In the genomic region with DNA sequence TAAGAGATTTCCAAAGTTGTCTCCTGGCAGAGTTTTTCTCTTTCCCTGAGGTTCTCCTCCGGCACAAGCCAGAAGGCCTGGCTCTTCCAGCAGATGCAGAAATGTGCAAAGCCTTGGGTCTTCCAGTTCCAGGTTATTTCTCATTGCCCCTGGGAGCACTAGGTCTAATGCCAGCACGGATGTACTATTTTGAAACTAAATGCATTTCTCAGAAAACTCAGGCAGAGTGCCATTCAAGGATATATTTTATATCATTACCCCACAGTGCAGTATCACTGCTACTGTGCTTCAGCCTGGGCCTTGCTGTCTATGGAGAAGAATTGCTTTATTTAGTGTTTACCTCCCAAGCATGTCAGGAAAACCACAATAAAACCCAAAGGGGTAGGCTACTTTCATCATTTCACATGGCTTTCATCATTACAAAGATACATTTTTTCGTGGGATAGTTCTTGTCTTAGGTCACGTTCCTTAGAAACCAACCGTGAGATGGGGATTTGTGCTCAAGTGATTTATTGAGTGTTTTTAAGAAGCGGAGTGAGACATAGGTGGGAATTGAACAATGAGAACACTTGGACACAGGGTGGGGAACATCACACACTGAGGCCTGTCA, we compare ENCODE assay signal across 20 cellular contexts.
"Had no signal": no experiment of that assay in that cellular context is flagged by ENCODE, and none has a peak within 500 bp of the region (broad histone marks: within the 10 kb centered on the region; RNA-seq: fewer than 3 reads in every experiment).

No MANE protein-coding gene starts in this region.

- DNase-seq: activated CD4-positive, alpha-beta T cell treated with anti-CD3 and anti-CD28 coated beads for 1 hour; activated effector memory CD4-positive, alpha-beta T cell treated with anti-CD3 and anti-CD28 coated beads, Interleukin-2, amount 50 U/mL, for 16 hours; activated T-cell treated with anti-CD3 and anti-CD28 coated beads, Interleukin-2, amount 50 U/mL, for 72 hours; amniotic stem cell; central memory CD4-positive, alpha-beta T cell; dorsolateral prefrontal cortex; endodermal cell; lower lobe of right lung; retina; small intestine; stimulated activated CD4-positive, alpha-beta T cell treated with anti-CD3 and anti-CD28 coated beads, Interleukin-4, amount 100 ng/mL, for 1 hour; stimulated activated naive CD8-positive, alpha-beta T cell treated with anti-CD3 and anti-CD28 coated beads, Interleukin-15, amount 100 ng/mL, for 72 hours; T-helper 17 cell; upper lobe of right lung; WERI-Rb-1 had no signal

- H3K4me3 ChIP-seq: body of pancreas, dorsolateral prefrontal cortex, hepatocyte, lower lobe of right lung, thoracic aorta, upper lobe of right lung had no signal

- H3K9me3 ChIP-seq: body of pancreas had no signal

- H3K27ac ChIP-seq: body of pancreas, dorsolateral prefrontal cortex, epithelial cell of prostate, hepatocyte, lower lobe of right lung, upper lobe of right lung, WERI-Rb-1 had no signal

- ATAC-seq: activated T-cell treated with anti-CD3 and anti-CD28 coated beads, Interleukin-2, amount 50 U/mL, for 72 hours; natural killer cell treated with Interleukin-12 subunit alpha and Interleukin-12 subunit beta and Interleukin-15 and Interleukin-18, amount 100 ng/mL, for 72 hours; stimulated activated naive CD8-positive, alpha-beta T cell treated with anti-CD3 and anti-CD28 coated beads, Interleukin-15, amount 100 ng/mL, for 72 hours; T-helper 17 cell had no signal

- H3K36me3 ChIP-seq: lower lobe of right lung, thoracic aorta, upper lobe of right lung, WERI-Rb-1 had no signal

- H3K27me3 ChIP-seq: body of pancreas, dorsolateral prefrontal cortex, hepatocyte, upper lobe of right lung had no signal
